Comparison of ENCODE assay signal across 10 cellular contexts in the genomic region with DNA sequence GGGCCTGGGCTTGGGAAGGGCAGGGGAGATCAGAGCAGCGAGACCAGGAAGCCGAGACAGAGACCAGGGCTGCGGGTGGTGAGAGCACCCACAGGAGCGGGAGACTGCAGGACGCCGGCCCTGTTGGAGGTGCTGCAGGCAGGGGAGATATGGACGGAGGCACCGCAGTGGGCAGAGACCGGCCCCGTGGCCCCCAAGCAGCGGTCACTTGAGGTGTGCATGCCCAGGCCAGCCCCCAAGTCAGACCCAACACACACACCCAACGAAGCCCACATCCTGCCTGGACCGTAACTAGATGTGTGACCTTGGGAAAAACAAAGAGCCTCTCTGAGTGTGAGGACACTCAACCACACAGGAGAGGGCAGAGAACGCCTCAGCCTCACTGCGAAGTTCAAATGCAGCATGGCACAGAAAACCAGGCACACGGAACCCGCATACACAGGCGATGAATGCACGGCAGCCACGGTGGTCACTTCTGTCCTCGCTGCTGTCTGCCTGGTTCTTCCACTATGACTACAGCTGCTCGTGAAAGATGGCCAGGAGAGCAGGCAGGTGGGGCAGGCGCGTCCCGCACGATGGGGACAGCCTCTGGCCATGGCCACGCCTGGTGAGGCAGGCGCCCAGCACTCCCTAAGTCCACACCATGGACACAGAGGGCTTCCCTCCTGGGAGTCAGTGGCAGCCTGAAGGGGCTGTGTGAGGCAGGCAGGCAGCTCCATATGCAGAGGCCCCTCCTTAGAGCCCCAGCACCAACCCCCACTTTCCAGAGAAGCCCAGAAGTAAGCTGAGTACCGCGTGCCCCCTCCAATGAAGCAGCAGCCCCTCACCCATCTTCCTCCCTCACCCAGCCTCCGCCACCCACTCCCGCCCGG.
DNase-seq lines count a peak whose midpoint lies in the region; ATAC-seq and TF ChIP-seq lines count a peak whose summit lies in the region.
"Had no signal": no experiment of that assay in that cellular context is flagged by ENCODE, and none has a peak within 500 bp of the region (broad histone marks: within the 10 kb centered on the region; RNA-seq: fewer than 3 reads in every experiment).

No MANE protein-coding gene starts in this region.

- no peaks in the 10 kb centered on the region for H3K27me3 ChIP-seq in CD8-positive, alpha-beta memory T cell (ENCODE audit: insufficient read depth, low read length, poor library complexity, severe bottlenecking)

- no peak overlapping the region for H3K4me3 Mint-ChIP-seq in CD8-positive, alpha-beta memory T cell
- H3K4me3 Mint-ChIP-seq in immature natural killer cell = peak overlapping the region in 4 of 5 donors; percentile 13 to 62 (median 39)
- H3K4me3 Mint-ChIP-seq in activated T-cell treated with anti-CD3 and anti-CD28 coated beads, Interleukin-2, amount 50 U/mL, for 4 hours = no peak overlapping the region

- peaks cover 0 to 2% of the 10 kb centered on the region in 2 donors for H3K27me3 Mint-ChIP-seq in CD8-positive, alpha-beta memory T cell
- peaks cover 0 to 6% (median 2%) of the 10 kb centered on the region in 3 donors for H3K27me3 Mint-ChIP-seq in immature natural killer cell (ENCODE audit: low read depth in 3 of 3)
- no peaks in the 10 kb centered on the region for H3K27me3 Mint-ChIP-seq in activated T-cell treated with anti-CD3 and anti-CD28 coated beads, Interleukin-2, amount 50 U/mL, for 4 hours (ENCODE audit: low read depth)

- no peak for TF ChIP-seq CTCF in RWPE1 (conservative IDR thresholded peaks at IDR 0.05; ENCODE audit: low read depth)

- H3K27ac ChIP-seq in CD8-positive, alpha-beta memory T cell (ENCODE audit: low read depth, low read length) = peak overlapping the region; percentile 61
- H3K27ac ChIP-seq in RWPE1 = peak overlapping the region; percentile 65

- DNase-seq in CD8-positive, alpha-beta memory T cell = peak in 1 of 5 donors; percentile 44
- DNase-seq in RWPE1 (ENCODE audit: low spot score) = no peak
- no peak for DNase-seq in immature natural killer cell
- peak; percentile 53 for DNase-seq in sciatic nerve (ENCODE audit: low spot score)
- no peak for DNase-seq in activated T-cell treated with anti-CD3 and anti-CD28 coated beads, Interleukin-2, amount 50 U/mL, for 4 hours
- no peak for DNase-seq in effector CD4-positive, alpha-beta T cell
- DNase-seq: activated CD4-positive, CD25-positive, alpha-beta regulatory T cell treated with anti-CD3 and anti-CD28 coated beads, Interleukin-2, amount 50 U/mL, for 72 hours; mammary epithelial cell had no signal

- H3K27ac Mint-ChIP-seq in CD8-positive, alpha-beta memory T cell = peak overlapping the region in 2 of 8 donors; percentile 57 to 79
- peak overlapping the region in 5 of 6 donors; percentile 55 to 84 (median 67) for H3K27ac Mint-ChIP-seq in immature natural killer cell

- intact Hi-C loops in sciatic nerve (cut with DNase I) = no loop called here

- H3K36me3 Mint-ChIP-seq in CD8-positive, alpha-beta memory T cell = peaks cover 0 to 6% (median 6%) of the 10 kb centered on the region in 3 donors
- peaks cover 2 to 9% (median 9%) of the 10 kb centered on the region in 3 donors for H3K36me3 Mint-ChIP-seq in immature natural killer cell
- peaks cover 5% of the 10 kb centered on the region for H3K36me3 Mint-ChIP-seq in activated T-cell treated with anti-CD3 and anti-CD28 coated beads, Interleukin-2, amount 50 U/mL, for 4 hours (ENCODE audit: insufficient read depth)

- no peaks in the 10 kb centered on the region for H3K36me3 ChIP-seq in CD8-positive, alpha-beta memory T cell (ENCODE audit: insufficient read depth, low read length)

- H3K9me3 Mint-ChIP-seq in CD8-positive, alpha-beta memory T cell = peaks cover 0 to 2% (median 0%) of the 10 kb centered on the region in 5 donors
- no peaks in the 10 kb centered on the region for H3K9me3 Mint-ChIP-seq in immature natural killer cell
- no peaks in the 10 kb centered on the region for H3K9me3 Mint-ChIP-seq in activated T-cell treated with anti-CD3 and anti-CD28 coated beads, Interleukin-2, amount 50 U/mL, for 4 hours

- CTCF ChIA-PET in CD8-positive, alpha-beta memory T cell (lab: Charles Lee) = no interaction called here
- CTCF ChIA-PET in RWPE1 (lab: Yijun Ruan, JAX) = no interaction called here

- peaks cover 10 to 19% (median 15%) of the 10 kb centered on the region in 3 donors for H3K4me1 Mint-ChIP-seq in CD8-positive, alpha-beta memory T cell
- H3K4me1 Mint-ChIP-seq in immature natural killer cell = peaks cover 38 to 43% of the 10 kb centered on the region in 2 donors
- H3K4me1 Mint-ChIP-seq in activated T-cell treated with anti-CD3 and anti-CD28 coated beads, Interleukin-2, amount 50 U/mL, for 4 hours (ENCODE audit: low read depth) = peaks cover 22% of the 10 kb centered on the region

- H3K4me1 ChIP-seq in CD8-positive, alpha-beta memory T cell (ENCODE audit: insufficient read depth, low read length) = peaks cover 11% of the 10 kb centered on the region

- ATAC-seq in sciatic nerve = no peak
- no peak for ATAC-seq in HG02852 (IDR thresholded peaks at IDR 0.05; ENCODE audit: unreplicated experiment)
- no peak for ATAC-seq in HG03108 (IDR thresholded peaks at IDR 0.05; ENCODE audit: unreplicated experiment)
- no peak for ATAC-seq in activated T-cell treated with anti-CD3 and anti-CD28 coated beads, Interleukin-2, amount 50 U/mL, for 4 hours

- no peak overlapping the region for H3K4me3 ChIP-seq in CD8-positive, alpha-beta memory T cell (ENCODE audit: low read length)

- no peaks in the 10 kb centered on the region for H3K9me3 ChIP-seq in CD8-positive, alpha-beta memory T cell (ENCODE audit: low read length)

- POLR2A ChIA-PET in CD8-positive, alpha-beta memory T cell (lab: Charles Lee) = no interaction called here
- POLR2A ChIA-PET in RWPE1 (lab: Yijun Ruan, JAX; ENCODE audit: low non-redundant PET) = no interaction called here

Comparison
In these comparisons a context has a peak if more than half of its experiments do, and no peak if none do; other contexts are left out.
1. H3K4me3 Mint-ChIP-seq: peak in immature natural killer cell (4 of 5); none in CD8-positive, alpha-beta memory T cell (0 of 7) and activated T-cell treated with anti-CD3 and anti-CD28 coated beads, Interleukin-2, amount 50 U/mL, for 4 hours (single experiment).